Comparison of ENCODE assay signal across 12 cellular contexts in genomic region chr4:114364857-114365256, GRCh38.
DNase-seq lines count a peak whose midpoint lies in the region; ATAC-seq, FAIRE-seq and TF ChIP-seq lines count a peak whose summit lies in the region.
"Had no signal": no experiment of that assay in that cellular context is flagged by ENCODE, and none has a peak within 500 bp of the region (broad histone marks: within the 10 kb centered on the region; RNA-seq: fewer than 3 reads in every experiment).

No MANE protein-coding gene starts in this region.

- DNase-seq in AG04449 (ENCODE audit: low read depth, low spot score) (peak; percentile 87), HTR-8/SVneo (ENCODE audit: insufficient read length, low spot score) (peak; percentile 40), epidermal melanocyte (ENCODE audit: insufficient read length, low spot score) (peak; percentile 28), kidney glomerular epithelial cell (lab: John Stamatoyannopoulos, UW) (peak; percentile 89), NCI-H2171 (lab: John Stamatoyannopoulos, UW) (no peak), NCI-H1105 (lab: John Stamatoyannopoulos, UW) (no peak)
- no peak for DNase-seq in CD8-positive, alpha-beta memory T cell
- DNase-seq: activated naive CD8-positive, alpha-beta T cell treated with anti-CD3 and anti-CD28 coated beads, Interleukin-2, amount 10 ng/mL, durations not matched to agents 7 days and 5 days; NCI-H1105 treated with DMSO at 0.1 percent for 48 hours; NCI-H82; T-helper 1 cell had no signal

- H3K9me3 Mint-ChIP-seq in CD8-positive, alpha-beta memory T cell = no peaks in the 10 kb centered on the region
- H3K9me3 Mint-ChIP-seq: activated naive CD8-positive, alpha-beta T cell treated with anti-CD3 and anti-CD28 coated beads, Interleukin-2, amount 10 ng/mL, durations not matched to agents 7 days and 5 days had no signal

- H3K4me3 ChIP-seq in AG04449 (ENCODE audit: low read depth, low read length) = peak overlapping the region; percentile 31
- no peak overlapping the region for H3K4me3 ChIP-seq in CD8-positive, alpha-beta memory T cell (ENCODE audit: low read length)

- POLR2A ChIA-PET in AG04449 (lab: Yijun Ruan, JAX) = interaction anchor here (1.2 kb wide), 1 partner anchor 385 kb away, joined by 3 read pairs; the partner anchor contains the start of gene ARSJ
- POLR2A ChIA-PET in CD8-positive, alpha-beta memory T cell (lab: Charles Lee) = no interaction called here

- CTCF ChIA-PET in AG04449 (lab: Yijun Ruan, JAX) = interaction anchor here (1.1 to 1.4 kb wide), 3 partner anchors 14 to 995 kb away, joined by 3 to 4 read pairs (median 3); no protein-coding TSS in a partner anchor
- CTCF ChIA-PET in CD8-positive, alpha-beta memory T cell (lab: Charles Lee) = no interaction called here

- no peak for ATAC-seq in GM18502 (IDR thresholded peaks at IDR 0.05; ENCODE audit: poor library complexity, unreplicated experiment)

- H3K36me3 ChIP-seq in CD8-positive, alpha-beta memory T cell (ENCODE audit: insufficient read depth, low read length) = no peaks in the 10 kb centered on the region

- peak overlapping the region in 1 of 7 donors; percentile 32 for H3K4me3 Mint-ChIP-seq in CD8-positive, alpha-beta memory T cell
- H3K4me3 Mint-ChIP-seq: activated naive CD8-positive, alpha-beta T cell treated with anti-CD3 and anti-CD28 coated beads, Interleukin-2, amount 10 ng/mL, durations not matched to agents 7 days and 5 days had no signal

- H3K36me3 Mint-ChIP-seq in CD8-positive, alpha-beta memory T cell = no peaks in the 10 kb centered on the region
- H3K36me3 Mint-ChIP-seq: activated naive CD8-positive, alpha-beta T cell treated with anti-CD3 and anti-CD28 coated beads, Interleukin-2, amount 10 ng/mL, durations not matched to agents 7 days and 5 days had no signal

- no peaks in the 10 kb centered on the region for H3K27me3 ChIP-seq in CD8-positive, alpha-beta memory T cell (ENCODE audit: insufficient read depth, low read length, poor library complexity, severe bottlenecking)

- H3K4me1 Mint-ChIP-seq in CD8-positive, alpha-beta memory T cell = peaks cover 0 to 5% (median 2%) of the 10 kb centered on the region in 3 donors
- H3K4me1 Mint-ChIP-seq: activated naive CD8-positive, alpha-beta T cell treated with anti-CD3 and anti-CD28 coated beads, Interleukin-2, amount 10 ng/mL, durations not matched to agents 7 days and 5 days had no signal

- H3K9me3 ChIP-seq in CD8-positive, alpha-beta memory T cell (ENCODE audit: low read length) = no peaks in the 10 kb centered on the region

- no peak for TF ChIP-seq CTCF in AG04449 (IDR thresholded peaks at IDR 0.05; ENCODE audit: insufficient read depth, low read length, missing control alignments)

- no peak overlapping the region for H3K27ac ChIP-seq in CD8-positive, alpha-beta memory T cell (ENCODE audit: low read depth, low read length)

- H3K4me1 ChIP-seq in CD8-positive, alpha-beta memory T cell (ENCODE audit: insufficient read depth, low read length) = no peaks in the 10 kb centered on the region

- H3K27me3 Mint-ChIP-seq in CD8-positive, alpha-beta memory T cell = peaks cover 2 to 3% of the 10 kb centered on the region in 2 donors
- H3K27me3 Mint-ChIP-seq: activated naive CD8-positive, alpha-beta T cell treated with anti-CD3 and anti-CD28 coated beads, Interleukin-2, amount 10 ng/mL, durations not matched to agents 7 days and 5 days had no signal

- FAIRE-seq in HTR-8/SVneo (lab: Jason Lieb, UNC) = no peak

- H3K27ac Mint-ChIP-seq in CD8-positive, alpha-beta memory T cell = no peak overlapping the region
- H3K27ac Mint-ChIP-seq: activated naive CD8-positive, alpha-beta T cell treated with anti-CD3 and anti-CD28 coated beads, Interleukin-2, amount 10 ng/mL, durations not matched to agents 7 days and 5 days had no signal

Comparison
In these comparisons a context has a peak if more than half of its experiments do, and no peak if none do; other contexts are left out.
1. DNase-seq: peak in AG04449 (single experiment), HTR-8/SVneo (single experiment), epidermal melanocyte (single experiment) and kidney glomerular epithelial cell (single experiment); none in NCI-H2171 (single experiment), CD8-positive, alpha-beta memory T cell (0 of 5) and NCI-H1105 (single experiment).